ENCODE assay signal across 12 cellular contexts in the genomic region with DNA sequence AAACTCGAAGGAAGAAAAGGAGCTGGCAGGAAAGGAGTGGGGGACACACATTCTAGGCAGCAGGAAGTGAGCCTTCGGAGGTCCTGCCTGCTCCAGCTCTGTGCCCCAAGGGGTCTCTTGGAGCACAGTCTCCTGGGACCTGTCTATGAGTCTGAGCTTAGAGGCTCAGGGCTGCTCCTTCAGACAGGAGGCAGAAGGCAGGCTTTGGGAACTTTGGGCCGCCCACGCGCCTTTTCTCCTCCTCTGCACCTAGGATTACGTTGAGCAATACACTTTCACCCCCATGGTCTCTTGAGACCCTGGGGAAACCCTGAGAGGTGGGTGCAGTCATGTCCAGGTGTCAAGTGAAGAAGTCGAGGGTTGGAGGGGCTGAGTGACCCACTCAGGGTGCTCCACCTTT. TPM values are rescaled to one million over a fixed set of nuclear protein-coding genes. Genes with fewer than 3 reads are reported as not detected.
DNase-seq lines count a peak whose midpoint lies in the region; ATAC-seq and TF ChIP-seq lines count a peak whose summit lies in the region.
"Had no signal": no experiment of that assay in that cellular context is flagged by ENCODE, and none has a peak within 500 bp of the region (broad histone marks: within the 10 kb centered on the region; RNA-seq: fewer than 3 reads in every experiment).

No MANE protein-coding gene starts in this region.

- POLR2A ChIA-PET in activated CD8-positive, alpha-beta T cell treated with anti-CD3 and anti-CD28 coated beads for 36 hours (lab: Charles Lee) = interaction anchor here (0.6 to 1.9 kb wide), 4 partner anchors 13 to 147 kb away, joined by 3 to 6 read pairs (median 4); a partner anchor contains a TSS

- H3K14ac ChIP-seq in trophoblast cell (ENCODE audit: low read length) = no peak overlapping the region

- no peak overlapping the region for H2BK120ac ChIP-seq in trophoblast cell (ENCODE audit: insufficient read depth, low read length, poor library complexity)

- no peak overlapping the region for H2AK5ac ChIP-seq in trophoblast cell (ENCODE audit: low read length)

- H3K18ac ChIP-seq in trophoblast cell (ENCODE audit: low read length) = no peak overlapping the region

- H4K91ac ChIP-seq in trophoblast cell (ENCODE audit: low read depth, low read length) = no peak overlapping the region

- no peak overlapping the region for H3K27ac Mint-ChIP-seq in activated CD8-positive, alpha-beta T cell treated with anti-CD3 and anti-CD28 coated beads for 36 hours
- H3K27ac Mint-ChIP-seq in activated T-helper 17 cell treated with anti-CD3 and anti-CD28 coated beads, Interleukin-2, amount 50 U/mL, for 72 hours = no peak overlapping the region

- ATAC-seq in HG02981 (IDR thresholded peaks at IDR 0.05; ENCODE audit: unreplicated experiment) (no peak), HG02884 (IDR thresholded peaks at IDR 0.05; ENCODE audit: unreplicated experiment) (no peak)
- no peak for ATAC-seq in activated CD8-positive, alpha-beta T cell treated with anti-CD3 and anti-CD28 coated beads for 36 hours
- ATAC-seq in activated T-helper 17 cell treated with anti-CD3 and anti-CD28 coated beads, Interleukin-2, amount 50 U/mL, for 72 hours (replicated peaks) = no peak

- no peak overlapping the region for H2AFZ ChIP-seq in trophoblast cell (ENCODE audit: insufficient read depth, low read length, poor library complexity)

- no peaks in the 10 kb centered on the region for H3K27me3 Mint-ChIP-seq in activated CD8-positive, alpha-beta T cell treated with anti-CD3 and anti-CD28 coated beads for 36 hours
- no peaks in the 10 kb centered on the region for H3K27me3 Mint-ChIP-seq in activated T-helper 17 cell treated with anti-CD3 and anti-CD28 coated beads, Interleukin-2, amount 50 U/mL, for 72 hours

- intact Hi-C loops in activated CD8-positive, alpha-beta T cell treated with anti-CD3 and anti-CD28 coated beads for 36 hours (cut with micrococcal nuclease) = no loop called here

- H3K36me3 Mint-ChIP-seq in activated CD8-positive, alpha-beta T cell treated with anti-CD3 and anti-CD28 coated beads for 36 hours (ENCODE audit: low read depth) = no peaks in the 10 kb centered on the region
- H3K36me3 Mint-ChIP-seq in activated T-helper 17 cell treated with anti-CD3 and anti-CD28 coated beads, Interleukin-2, amount 50 U/mL, for 72 hours (ENCODE audit: low read depth) = no peaks in the 10 kb centered on the region
- H3K36me3 Mint-ChIP-seq: activated naive CD8-positive, alpha-beta T cell treated with anti-CD3 and anti-CD28 coated beads for 36 hours had no signal

- H4K8ac ChIP-seq in trophoblast cell (ENCODE audit: low read depth, low read length) = no peak overlapping the region

- H2BK5ac ChIP-seq in trophoblast cell (ENCODE audit: low read depth, low read length, poor library complexity) = no peak overlapping the region

- CTCF ChIA-PET in activated CD8-positive, alpha-beta T cell treated with anti-CD3 and anti-CD28 coated beads for 36 hours (lab: Charles Lee) = interaction anchor here (1.0 to 2.9 kb wide), 4 partner anchors 12 to 147 kb away, joined by 3 to 19 read pairs (median 6); a partner anchor contains a TSS

- DNase-seq in epithelial cell of proximal tubule (ENCODE audit: low read depth) = no peak
- DNase-seq in trophoblast cell = no peak
- DNase-seq in activated CD8-positive, alpha-beta T cell treated with anti-CD3 and anti-CD28 coated beads for 36 hours = no peak
- DNase-seq: activated naive CD8-positive, alpha-beta T cell treated with anti-CD3 and anti-CD28 coated beads for 36 hours; NCI-H2107; nucleus accumbens; stimulated activated CD4-positive, alpha-beta T cell treated with anti-CD3 and anti-CD28 coated beads, Interleukin-2, amount 100 ng/mL, for 24 hours had no signal

- no peak for TF ChIP-seq CTCF in epithelial cell of proximal tubule (conservative IDR thresholded peaks at IDR 0.05; ENCODE audit: low read depth, low read length)
- no peak for TF ChIP-seq CTCF in activated CD8-positive, alpha-beta T cell treated with anti-CD3 and anti-CD28 coated beads for 36 hours (IDR thresholded peaks at IDR 0.05)

- H3K9ac ChIP-seq in BLaER1 treated with 17β-estradiol and CSF1 and Interleukin-3, amounts not matched to agents 10 nM and 100 nM = peak overlapping the region; percentile 36 to 80 (median 76); a peak in 15 of 22 replicates
- H3K9ac ChIP-seq in HUES64 (ENCODE audit: low read depth, low read length) (peak overlapping the region; percentile 68; the same call in 1 of the 2 replicates), trophoblast cell (ENCODE audit: low read length) (no peak overlapping the region)

- peak overlapping the region; percentile 55 to 84 (median 80); a peak in 19 of 22 replicates for H3K27ac ChIP-seq in BLaER1 treated with 17β-estradiol and CSF1 and Interleukin-3, amounts not matched to agents 10 nM and 100 nM
- H3K27ac ChIP-seq in HUES64 (ENCODE audit: low read depth, low read length) (0 out of 2 replicates have a peak overlapping the region, but pooled peaks have one; percentile 39), trophoblast cell (ENCODE audit: low read depth, low read length) (no peak overlapping the region)

- peak overlapping the region; percentile 46 for H2BK12ac ChIP-seq in trophoblast cell (ENCODE audit: low read length)

- H4K12ac ChIP-seq in trophoblast cell (ENCODE audit: low read depth, low read length) = no peak overlapping the region

- no peak overlapping the region for H3K4me3 Mint-ChIP-seq in activated CD8-positive, alpha-beta T cell treated with anti-CD3 and anti-CD28 coated beads for 36 hours
- no peak overlapping the region for H3K4me3 Mint-ChIP-seq in activated T-helper 17 cell treated with anti-CD3 and anti-CD28 coated beads, Interleukin-2, amount 50 U/mL, for 72 hours

- no peaks in the 10 kb centered on the region for H4K20me1 ChIP-seq in BLaER1 treated with 17β-estradiol and CSF1 and Interleukin-3, amounts not matched to agents 10 nM and 100 nM

- peak overlapping the region; percentile 83 to 99 (median 94) for H3K4me2 ChIP-seq in BLaER1 treated with 17β-estradiol and CSF1 and Interleukin-3, amounts not matched to agents 10 nM and 100 nM
- no peak overlapping the region for H3K4me2 ChIP-seq in trophoblast cell (ENCODE audit: low read length)

- H3K79me1 ChIP-seq in trophoblast cell (ENCODE audit: low read length) = peaks cover 7% of the 10 kb centered on the region

- 93% methylated on average over 7 of the region's 7 CpGs for WGBS in HUES64
- no CpG with 5 or more reads among the region's 7 CpGs for WGBS in trophoblast cell (ENCODE audit: extremely low coverage, insufficient coverage, insufficient read length)

- H3K4me3 ChIP-seq in BLaER1 treated with 17β-estradiol and CSF1 and Interleukin-3, amounts not matched to agents 10 nM and 100 nM = peak overlapping the region in 5 of 10 experiments; percentile 46 to 58 (median 55); a peak in 2 of 20 replicates
- H3K4me3 ChIP-seq in HUES64 (ENCODE audit: low read length) = peak overlapping the region; percentile 56
- H3K4me3 ChIP-seq in epithelial cell of proximal tubule (ENCODE audit: low read depth, low read length) = peak overlapping the region; percentile 66
- no peak overlapping the region for H3K4me3 ChIP-seq in trophoblast cell (ENCODE audit: low read depth, low read length)

- H3K9me3 Mint-ChIP-seq in activated CD8-positive, alpha-beta T cell treated with anti-CD3 and anti-CD28 coated beads for 36 hours = no peaks in the 10 kb centered on the region
- H3K9me3 Mint-ChIP-seq in activated T-helper 17 cell treated with anti-CD3 and anti-CD28 coated beads, Interleukin-2, amount 50 U/mL, for 72 hours = no peaks in the 10 kb centered on the region
- H3K9me3 Mint-ChIP-seq: activated naive CD8-positive, alpha-beta T cell treated with anti-CD3 and anti-CD28 coated beads for 36 hours had no signal

- H3K23ac ChIP-seq in trophoblast cell (ENCODE audit: low read length) = no peak overlapping the region

- H3K27me3 ChIP-seq in BLaER1 treated with 17β-estradiol and CSF1 and Interleukin-3, amounts not matched to agents 10 nM and 100 nM = no peaks in the 10 kb centered on the region
- H3K27me3 ChIP-seq in HUES64 (ENCODE audit: insufficient read depth, low read length) (no peaks in the 10 kb centered on the region), trophoblast cell (ENCODE audit: insufficient read depth, low read length) (no peaks in the 10 kb centered on the region)

- peaks cover 60 to 68% (median 66%) of the 10 kb centered on the region in 10 experiments for H3K4me1 ChIP-seq in BLaER1 treated with 17β-estradiol and CSF1 and Interleukin-3, amounts not matched to agents 10 nM and 100 nM
- H3K4me1 ChIP-seq in HUES64 (ENCODE audit: insufficient read depth, low read length) = peaks cover 37% of the 10 kb centered on the region
- peaks cover 9 to 13% of the 10 kb centered on the region in 2 experiments for H3K4me1 ChIP-seq in trophoblast cell (ENCODE audit: control insufficient read depth in 1 of 2, insufficient read depth in 2 of 2, low read length in 2 of 2)

- H3K79me2 ChIP-seq in trophoblast cell (ENCODE audit: control insufficient read depth, insufficient read depth, low read length, poor library complexity) = peaks cover 2% of the 10 kb centered on the region

- peaks cover 25% of the 10 kb centered on the region for H3K4me1 Mint-ChIP-seq in activated CD8-positive, alpha-beta T cell treated with anti-CD3 and anti-CD28 coated beads for 36 hours (ENCODE audit: low read depth)
- peaks cover 21% of the 10 kb centered on the region for H3K4me1 Mint-ChIP-seq in activated T-helper 17 cell treated with anti-CD3 and anti-CD28 coated beads, Interleukin-2, amount 50 U/mL, for 72 hours

- H3K4ac ChIP-seq in trophoblast cell (ENCODE audit: low read depth, low read length) = no peak overlapping the region

- 0 out of 22 replicates have a peak, but pooled peaks cover 0 to 5% (median 0%) of the 10 kb centered on the region in 11 experiments for H3K36me3 ChIP-seq in BLaER1 treated with 17β-estradiol and CSF1 and Interleukin-3, amounts not matched to agents 10 nM and 100 nM
- H3K36me3 ChIP-seq in HUES64 (ENCODE audit: insufficient read depth, low read length) (peaks cover 28% of the 10 kb centered on the region), trophoblast cell (ENCODE audit: control insufficient read depth in 1 of 2, insufficient read depth in 2 of 2, low read length in 2 of 2) (no peaks in the 10 kb centered on the region)

- no peaks in the 10 kb centered on the region for H3K9me3 ChIP-seq in BLaER1 treated with 17β-estradiol and CSF1 and Interleukin-3, amounts not matched to agents 10 nM and 100 nM (replicated peaks in 1 of 11)
- no peaks in the 10 kb centered on the region for H3K9me3 ChIP-seq in HUES64 (ENCODE audit: insufficient read depth, low read depth, low read length)
- H3K9me3 ChIP-seq in trophoblast cell (ENCODE audit: insufficient read depth, low read depth, low read length) = no peaks in the 10 kb centered on the region

RNA-seq across cellular contexts. Expression of a gene that starts 1.0 kb away (rescaled TPM):
- polyA plus RNA-seq in HUES64 (2013, experiment 1 of 2) = 40.7 TPM
- polyA plus RNA-seq in HUES64 (2013, experiment 2 of 2) = 47.7 TPM
- total RNA-seq in epithelial cell of proximal tubule = 6.9 and 9.0 TPM in 2 replicates
- polyA plus RNA-seq in trophoblast cell (2013) = 2.2 and 2.5 TPM in 2 replicates
- under 1 TPM in 1 of 2 experiments, not detected in 1; 0.16 TPM for total RNA-seq in activated CD8-positive, alpha-beta T cell treated with anti-CD3 and anti-CD28 coated beads for 36 hours
- total RNA-seq in activated T-helper 17 cell treated with anti-CD3 and anti-CD28 coated beads, Interleukin-2, amount 50 U/mL, for 72 hours = 1 to 10 TPM in 1 of 2 donors, under 1 TPM in 1; 0.58 to 1.6 TPM

RNA-seq across cellular contexts. Expression of a gene that starts 16.2 kb away (rescaled TPM):
- 89.2 TPM for polyA plus RNA-seq in HUES64 (2013, experiment 1 of 2)
- polyA plus RNA-seq in HUES64 (2013, experiment 2 of 2) = 75.0 TPM
- total RNA-seq in epithelial cell of proximal tubule = 97.5 and 123 TPM in 2 replicates
- 50.6 and 53.6 TPM in 2 replicates for polyA plus RNA-seq in trophoblast cell (2013)
- total RNA-seq in activated CD8-positive, alpha-beta T cell treated with anti-CD3 and anti-CD28 coated beads for 36 hours = 100 to 1,000 TPM; 123 to 131 TPM
- 100 to 1,000 TPM in 1 of 2 donors, 10 to 100 TPM in 1; 63.6 to 124 TPM for total RNA-seq in activated T-helper 17 cell treated with anti-CD3 and anti-CD28 coated beads, Interleukin-2, amount 50 U/mL, for 72 hours

RNA-seq across cellular contexts. Expression of a gene that starts 27.6 kb away (rescaled TPM):
- 3.3 TPM for polyA plus RNA-seq in HUES64 (2013, experiment 1 of 2)
- 2.6 TPM for polyA plus RNA-seq in HUES64 (2013, experiment 2 of 2)
- 9.1 and 10.7 TPM in 2 replicates for total RNA-seq in epithelial cell of proximal tubule
- polyA plus RNA-seq in trophoblast cell (2013) = 1.1 and 1.2 TPM in 2 replicates
- 1 to 10 TPM; 3.4 to 3.8 TPM for total RNA-seq in activated CD8-positive, alpha-beta T cell treated with anti-CD3 and anti-CD28 coated beads for 36 hours
- total RNA-seq in activated T-helper 17 cell treated with anti-CD3 and anti-CD28 coated beads, Interleukin-2, amount 50 U/mL, for 72 hours = 10 to 100 TPM in 1 of 2 donors, 1 to 10 TPM in 1; 5.8 to 16.1 TPM

RNA-seq across cellular contexts. Expression of a gene that starts 33.5 kb away (rescaled TPM):
- polyA plus RNA-seq in HUES64 (2013, experiment 1 of 2) = 6.3 TPM
- polyA plus RNA-seq in HUES64 (2013, experiment 2 of 2) = 10.3 TPM
- total RNA-seq in epithelial cell of proximal tubule = 4.1 and 11.4 TPM in 2 replicates
- 4.5 and 5.3 TPM in 2 replicates for polyA plus RNA-seq in trophoblast cell (2013)
- total RNA-seq in activated CD8-positive, alpha-beta T cell treated with anti-CD3 and anti-CD28 coated beads for 36 hours = not detected
- total RNA-seq in activated T-helper 17 cell treated with anti-CD3 and anti-CD28 coated beads, Interleukin-2, amount 50 U/mL, for 72 hours = 1 to 10 TPM in 1 of 2 donors, not detected in 1; 1.3 TPM
- total RNA-seq: activated naive CD8-positive, alpha-beta T cell treated with anti-CD3 and anti-CD28 coated beads for 36 hours had no signal

RNA-seq across cellular contexts. Expression of a gene that starts 59.7 kb away (rescaled TPM):
- polyA plus RNA-seq in HUES64 (2013, experiment 1 of 2) = 1.1 TPM
- polyA plus RNA-seq in HUES64 (2013, experiment 2 of 2) = 2.2 TPM
- total RNA-seq in epithelial cell of proximal tubule = 5.2 and 11.5 TPM in 2 replicates
- polyA plus RNA-seq in trophoblast cell (2013) = 4.8 and 5.0 TPM in 2 replicates
- 1 to 10 TPM; 4.1 to 4.4 TPM for total RNA-seq in activated CD8-positive, alpha-beta T cell treated with anti-CD3 and anti-CD28 coated beads for 36 hours
- total RNA-seq in activated T-helper 17 cell treated with anti-CD3 and anti-CD28 coated beads, Interleukin-2, amount 50 U/mL, for 72 hours = 1 to 10 TPM; 9.6 to 9.7 TPM
